ENCODE assay signal across 29 cellular contexts in the genomic region with DNA sequence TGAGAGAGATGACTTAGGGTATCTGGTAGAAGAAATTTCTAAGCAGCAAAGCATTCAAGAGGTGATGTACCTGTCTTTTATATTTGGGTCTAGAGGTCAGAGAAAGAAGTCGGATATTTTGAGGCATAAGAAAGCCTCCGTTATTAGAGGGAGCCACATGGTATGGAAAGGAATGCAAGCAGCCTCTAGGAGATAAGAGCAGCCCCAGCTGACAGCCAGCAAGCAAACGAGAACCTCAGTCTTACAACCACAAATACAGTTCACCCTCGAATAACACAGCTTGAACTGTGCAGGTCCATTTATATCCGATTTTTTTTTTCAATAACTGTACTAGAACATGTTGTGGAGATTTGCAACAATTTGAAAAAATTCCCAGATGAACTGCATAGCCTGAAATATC.
"Had no signal": no experiment of that assay in that cellular context is flagged by ENCODE, and none has a peak within 500 bp of the region (broad histone marks: within the 10 kb centered on the region; RNA-seq: fewer than 3 reads in every experiment).

No MANE protein-coding gene starts in this region.

- H3K4me3 ChIP-seq: lower lobe of right lung, neural progenitor cell, psoas muscle, right lobe of liver, skin epidermis, stomach, testis, thyroid gland, transverse colon, upper lobe of left lung, vagina had no signal

- H3K4me1 ChIP-seq: lower lobe of right lung, neural progenitor cell, parathyroid adenoma, psoas muscle, right lobe of liver, testis, thyroid gland, upper lobe of left lung, vagina had no signal

- H3K36me3 ChIP-seq: lower lobe of right lung, neural progenitor cell, neutrophil, right lobe of liver, stomach, thyroid gland, transverse colon, upper lobe of left lung, vagina had no signal

- ATAC-seq: left colon; lower lobe of right lung; natural killer cell; psoas muscle; right lobe of liver; stimulated activated naive B cell treated with anti-CD40 and anti-IgM and Interleukin-4, amounts not matched to agents 10 μg/mL and 1 μg/mL and 100 μg/mL, for 72 hours; stimulated activated naive CD8-positive, alpha-beta T cell treated with anti-CD3 and anti-CD28 coated beads, Interleukin-15, Interleukin-2, amounts not matched to agents 100 U/mL and 50 U/mL, for 24 hours had no signal

- H3K4me1 Mint-ChIP-seq: naive B cell; natural killer cell; stimulated activated naive B cell treated with anti-CD40 and anti-IgM and Interleukin-4, amounts not matched to agents 10 μg/mL and 1 μg/mL and 100 μg/mL, for 72 hours had no signal

- H3K27ac ChIP-seq: lower lobe of right lung, neural progenitor cell, neutrophil, parathyroid adenoma, psoas muscle, right lobe of liver, skin epidermis, stomach, testis, thyroid gland, transverse colon, upper lobe of left lung, vagina had no signal

- H3K4me3 Mint-ChIP-seq: mesothelial cell of epicardium; naive B cell; natural killer cell; nephron progenitor cell; neural progenitor cell; stimulated activated naive B cell treated with anti-CD40 and anti-IgM and Interleukin-4, amounts not matched to agents 10 μg/mL and 1 μg/mL and 100 μg/mL, for 72 hours had no signal

- DNase-seq: hippocampal formation; kidney; left colon; lower lobe of right lung; mammary epithelial cell; mesenchymal stem cell; naive B cell; natural killer cell; nephron progenitor cell; occipital lobe; psoas muscle; right lobe of liver; stimulated activated CD4-positive, alpha-beta T cell treated with anti-CD3 and anti-CD28 coated beads, Interleukin-12 subunit alpha, Interleukin-12 subunit beta, amount 100 ng/mL, for 4 hours; stimulated activated CD4-positive, alpha-beta T cell treated with anti-CD3 and anti-CD28 coated beads, Interleukin-15, amount 100 ng/mL, for 24 hours; stimulated activated CD4-positive, alpha-beta T cell treated with anti-CD3 and anti-CD28 coated beads, Interleukin-2, amount 100 ng/mL, for 24 hours; stimulated activated CD4-positive, alpha-beta T cell treated with anti-CD3 and anti-CD28 coated beads, Interleukin-4, amount 100 ng/mL, for 1 hour; stimulated activated naive B cell treated with anti-CD40 and anti-IgM and Interleukin-4, amounts not matched to agents 10 μg/mL and 1 μg/mL and 100 μg/mL, for 72 hours; stimulated activated naive CD8-positive, alpha-beta T cell treated with anti-CD3 and anti-CD28 coated beads, Interleukin-15, Interleukin-2, amounts not matched to agents 100 U/mL and 50 U/mL, for 24 hours; stomach; testis; thyroid gland; transverse colon; upper lobe of left lung had no signal

- H3K4me2 ChIP-seq: neural progenitor cell had no signal

- H3K79me2 ChIP-seq: parathyroid adenoma had no signal

- H3K36me3 Mint-ChIP-seq: mesothelial cell of epicardium; naive B cell; neural progenitor cell; stimulated activated naive B cell treated with anti-CD40 and anti-IgM and Interleukin-4, amounts not matched to agents 10 μg/mL and 1 μg/mL and 100 μg/mL, for 72 hours had no signal

- H3K9me3 ChIP-seq: lower lobe of right lung, neutrophil, psoas muscle, right lobe of liver, testis, transverse colon, upper lobe of left lung, vagina had no signal

- H3K9ac ChIP-seq: neural progenitor cell, parathyroid adenoma had no signal

- H3K9me3 Mint-ChIP-seq: mesothelial cell of epicardium, neural progenitor cell had no signal

- H3K27ac Mint-ChIP-seq: mesothelial cell of epicardium; naive B cell; natural killer cell; nephron progenitor cell; neural progenitor cell; stimulated activated naive B cell treated with anti-CD40 and anti-IgM and Interleukin-4, amounts not matched to agents 10 μg/mL and 1 μg/mL and 100 μg/mL, for 72 hours had no signal

- H3K27me3 Mint-ChIP-seq: stimulated activated naive B cell treated with anti-CD40 and anti-IgM and Interleukin-4, amounts not matched to agents 10 μg/mL and 1 μg/mL and 100 μg/mL, for 72 hours had no signal

- H3K27me3 ChIP-seq: neural progenitor cell, neutrophil, right lobe of liver, stomach, testis, thyroid gland, transverse colon, upper lobe of left lung, vagina had no signal
